9 cellular contexts compared by ENCODE assay signal in the genomic region with DNA sequence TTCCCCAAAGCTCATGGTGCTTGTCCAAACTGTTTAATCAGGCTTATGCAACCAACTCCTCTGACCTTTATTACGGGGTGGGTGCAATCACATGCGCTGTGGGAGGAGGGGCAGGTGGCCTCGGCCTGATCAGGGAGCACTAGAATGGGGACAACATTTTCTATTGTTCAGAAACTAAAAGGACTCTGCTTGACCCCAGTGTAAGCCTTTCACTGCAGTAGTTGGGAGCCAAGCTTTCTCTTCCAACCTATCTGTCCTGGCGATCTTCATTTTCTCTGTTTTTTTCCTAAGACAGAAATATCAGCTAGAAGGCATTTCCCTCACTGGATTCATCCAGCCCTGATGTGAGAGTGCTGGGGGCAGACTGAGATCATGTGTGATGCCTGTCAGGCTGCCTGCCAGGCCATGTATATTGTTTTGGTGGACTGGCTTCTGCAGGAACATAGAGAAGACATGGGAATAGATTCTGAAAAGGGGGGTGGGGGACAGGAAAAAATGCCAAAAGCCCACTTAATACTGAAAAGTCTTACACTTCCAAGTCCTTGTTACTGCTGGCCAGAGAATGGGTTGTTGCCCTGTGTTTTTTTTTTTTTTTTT.
DNase-seq lines count a peak whose midpoint lies in the region; ATAC-seq and TF ChIP-seq lines count a peak whose summit lies in the region.
"Had no signal": no experiment of that assay in that cellular context is flagged by ENCODE, and none has a peak within 500 bp of the region (broad histone marks: within the 10 kb centered on the region; RNA-seq: fewer than 3 reads in every experiment).

No MANE protein-coding gene starts in this region.

- intact Hi-C loops in uterus (cut with DNase I; ENCODE audit: low total_unique reads) = no loop called here

- no peaks in the 10 kb centered on the region for H3K36me3 ChIP-seq in uterus

- H3K27ac ChIP-seq in epithelial cell of prostate (peak overlapping the region; percentile 46), uterus (peak overlapping the region; percentile 76 to 79)

- DNase-seq in NCI-H82 (lab: John Stamatoyannopoulos, UW) (peak; percentile 32), NCI-H82 treated with DMSO at 0.1 percent for 48 hours (lab: John Stamatoyannopoulos, UW; ENCODE audit: unreplicated experiment) (no peak), epithelial cell of prostate (ENCODE audit: low read depth, low spot score) (no peak), uterus (peak; percentile 79 to 82), NK-92 (lab: John Stamatoyannopoulos, UW; ENCODE audit: unreplicated experiment) (no peak)
- DNase-seq in stimulated activated naive B cell treated with anti-CD40 and anti-IgM and Interleukin-4, amounts not matched to agents 10 μg/mL and 1 μg/mL and 100 μg/mL, for 72 hours = no peak
- DNase-seq: stimulated activated CD4-positive, alpha-beta T cell treated with anti-CD3 and anti-CD28 coated beads, Interleukin-2, amount 100 ng/mL, for 48 hours had no signal

- H3K4me1 Mint-ChIP-seq in nephron = peaks cover 40% of the 10 kb centered on the region
- H3K4me1 Mint-ChIP-seq in stimulated activated naive B cell treated with anti-CD40 and anti-IgM and Interleukin-4, amounts not matched to agents 10 μg/mL and 1 μg/mL and 100 μg/mL, for 72 hours = peaks cover 22 to 60% of the 10 kb centered on the region in 2 donors

- H3K9me3 Mint-ChIP-seq in nephron = no peaks in the 10 kb centered on the region
- peaks cover 0 to 1% of the 10 kb centered on the region in 2 donors for H3K9me3 Mint-ChIP-seq in stimulated activated naive B cell treated with anti-CD40 and anti-IgM and Interleukin-4, amounts not matched to agents 10 μg/mL and 1 μg/mL and 100 μg/mL, for 72 hours

- H3K4me3 Mint-ChIP-seq in nephron = peak overlapping the region in 2 of 3 experiments; percentile 16 to 21
- H3K4me3 Mint-ChIP-seq in stimulated activated naive B cell treated with anti-CD40 and anti-IgM and Interleukin-4, amounts not matched to agents 10 μg/mL and 1 μg/mL and 100 μg/mL, for 72 hours = no peak overlapping the region

- no peak for TF ChIP-seq POLR2A in uterus (IDR thresholded peaks at IDR 0.05)

- peak overlapping the region; percentile 79 to 89 (median 87) for H3K27ac Mint-ChIP-seq in nephron
- no peak overlapping the region for H3K27ac Mint-ChIP-seq in stimulated activated naive B cell treated with anti-CD40 and anti-IgM and Interleukin-4, amounts not matched to agents 10 μg/mL and 1 μg/mL and 100 μg/mL, for 72 hours

- H3K27me3 Mint-ChIP-seq in nephron (ENCODE audit: low read depth) = no peaks in the 10 kb centered on the region
- H3K27me3 Mint-ChIP-seq in stimulated activated naive B cell treated with anti-CD40 and anti-IgM and Interleukin-4, amounts not matched to agents 10 μg/mL and 1 μg/mL and 100 μg/mL, for 72 hours = no peaks in the 10 kb centered on the region

- no peaks in the 10 kb centered on the region for H3K36me3 Mint-ChIP-seq in nephron (ENCODE audit: low read depth)
- no peaks in the 10 kb centered on the region for H3K36me3 Mint-ChIP-seq in stimulated activated naive B cell treated with anti-CD40 and anti-IgM and Interleukin-4, amounts not matched to agents 10 μg/mL and 1 μg/mL and 100 μg/mL, for 72 hours

- H3K27me3 ChIP-seq in uterus = no peaks in the 10 kb centered on the region

- no peaks in the 10 kb centered on the region for H3K9me3 ChIP-seq in uterus

- H3K4me3 ChIP-seq in uterus = no peak overlapping the region

- no peaks in the 10 kb centered on the region for H3K4me1 ChIP-seq in uterus

- no peak for ATAC-seq in HG03108 (IDR thresholded peaks at IDR 0.05; ENCODE audit: unreplicated experiment)
- ATAC-seq in stimulated activated naive B cell treated with anti-CD40 and anti-IgM and Interleukin-4, amounts not matched to agents 10 μg/mL and 1 μg/mL and 100 μg/mL, for 72 hours (replicated peaks) = no peak

- TF ChIP-seq CTCF in nephron (IDR thresholded peaks at IDR 0.05; ENCODE audit: unreplicated experiment in 3 of 3) = no peak
- no peak for TF ChIP-seq CTCF in uterus (IDR thresholded peaks at IDR 0.05)

Comparison
In these comparisons a context has a peak if more than half of its experiments do, and no peak if none do; other contexts are left out.
1. DNase-seq: peak in NCI-H82 (single experiment) and uterus (2 of 2); none in NCI-H82 treated with DMSO at 0.1 percent for 48 hours (single experiment), epithelial cell of prostate (single experiment), NK-92 (single experiment) and stimulated activated naive B cell treated with anti-CD40 and anti-IgM and Interleukin-4, amounts not matched to agents 10 μg/mL and 1 μg/mL and 100 μg/mL, for 72 hours (single experiment).
2. H3K4me3 Mint-ChIP-seq: peak in nephron (2 of 3); none in stimulated activated naive B cell treated with anti-CD40 and anti-IgM and Interleukin-4, amounts not matched to agents 10 μg/mL and 1 μg/mL and 100 μg/mL, for 72 hours (0 of 2).